Comparison of ENCODE assay signal across 13 cellular contexts in genomic region chr11:118953976-118954375, GRCh38. TPM values are rescaled to one million over a fixed set of nuclear protein-coding genes. Genes with fewer than 3 reads are reported as not detected.
"Had no signal": no experiment of that assay in that cellular context is flagged by ENCODE, and none has a peak within 500 bp of the region (broad histone marks: within the 10 kb centered on the region; RNA-seq: fewer than 3 reads in every experiment).

No MANE protein-coding gene starts in this region.

RNA-seq across cellular contexts. Expression of gene UPK2, which starts 2.1 kb away (rescaled TPM):
- total RNA-seq: activated T-helper 2 cell treated with anti-CD3 and anti-CD28 coated beads, Interferon-gamma antibody, Interleukin-2, Interleukin-4, amounts not matched to agents 10 μg/mL and 5 μg/mL and 100 μg/mL, durations not matched to agents 14 hours and 24 hours and 36 hours; breast epithelium; MCF 10A; NCI-H460; Peyer's patch; Right ventricle myocardium superior; SK-MEL-5 had no signal
- polyA plus RNA-seq: IgD-negative memory B cell had no signal

RNA-seq across cellular contexts. Expression of gene FOXR1, which starts 17.6 kb away (rescaled TPM):
- total RNA-seq: activated CD8-positive, alpha-beta T cell treated with anti-CD3 and anti-CD28 coated beads for 36 hours; activated naive CD8-positive, alpha-beta T cell treated with anti-CD3 and anti-CD28 coated beads for 36 hours; activated T-cell treated with anti-CD3 and anti-CD28 coated beads, Interleukin-2, amount 50 U/mL, for 72 hours; activated T-helper 2 cell treated with anti-CD3 and anti-CD28 coated beads, Interferon-gamma antibody, Interleukin-2, Interleukin-4, amounts not matched to agents 10 μg/mL and 5 μg/mL and 100 μg/mL, durations not matched to agents 14 hours and 24 hours and 36 hours; breast epithelium; chondrocyte; MCF 10A; NCI-H460; Peyer's patch; Right ventricle myocardium superior; SK-MEL-5 had no signal
- polyA plus RNA-seq: adipose tissue, IgD-negative memory B cell had no signal
